13 cellular contexts compared by ENCODE assay signal in the genomic region with DNA sequence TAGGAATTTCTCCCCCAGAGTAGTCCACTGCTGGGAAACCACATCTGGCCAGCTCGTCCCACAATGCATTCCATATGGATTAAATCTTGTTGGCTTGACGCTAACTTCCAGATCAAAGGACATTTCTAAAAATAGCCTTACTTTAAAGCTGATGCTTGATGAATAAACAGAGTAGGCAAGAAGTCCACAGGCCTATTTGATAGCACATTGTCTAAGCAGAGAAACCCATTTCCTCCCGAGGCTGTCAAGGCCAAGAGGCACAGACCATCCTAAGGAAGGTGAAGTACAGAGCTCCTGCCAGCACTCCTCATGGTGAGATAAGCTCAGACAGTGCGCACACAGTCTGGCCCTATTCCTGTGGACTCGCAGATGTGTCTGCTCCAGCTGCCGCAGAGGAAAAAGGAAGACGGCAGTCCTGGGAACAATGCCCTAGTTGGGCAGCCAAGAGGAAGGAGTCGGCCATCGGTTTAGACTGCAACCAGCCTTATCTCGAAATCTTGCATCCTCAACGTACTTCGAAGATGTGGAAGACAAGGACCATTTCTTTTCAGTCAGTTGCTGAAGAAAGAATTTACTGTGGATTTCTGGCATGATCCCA.
DNase-seq lines count a peak whose midpoint lies in the region; ATAC-seq and TF ChIP-seq lines count a peak whose summit lies in the region.
"Had no signal": no experiment of that assay in that cellular context is flagged by ENCODE, and none has a peak within 500 bp of the region (broad histone marks: within the 10 kb centered on the region; RNA-seq: fewer than 3 reads in every experiment).

No MANE protein-coding gene starts in this region.

- no peaks in the 10 kb centered on the region for H3K4me1 Mint-ChIP-seq in activated CD4-positive, alpha-beta memory T cell treated with anti-CD3 and anti-CD28 coated beads, Interleukin-2, amount 10 ng/mL, durations not matched to agents 7 days and 5 days
- H3K4me1 Mint-ChIP-seq in activated CD4-positive, alpha-beta memory T cell treated with anti-CD3 and anti-CD28 coated beads for 36 hours (ENCODE audit: low read depth) = no peaks in the 10 kb centered on the region
- H3K4me1 Mint-ChIP-seq in nephron = peaks cover 44% of the 10 kb centered on the region

- no peaks in the 10 kb centered on the region for H3K4me1 ChIP-seq in aorta (ENCODE audit: control insufficient read depth in 1 of 2, insufficient read depth in 2 of 2, low read length in 2 of 2)

- peak overlapping the region; percentile 4 for H3K27ac Mint-ChIP-seq in activated CD4-positive, alpha-beta memory T cell treated with anti-CD3 and anti-CD28 coated beads, Interleukin-2, amount 10 ng/mL, durations not matched to agents 7 days and 5 days
- no peak overlapping the region for H3K27ac Mint-ChIP-seq in activated CD4-positive, alpha-beta memory T cell treated with anti-CD3 and anti-CD28 coated beads for 36 hours
- H3K27ac Mint-ChIP-seq in nephron = peak overlapping the region; percentile 80 to 91 (median 91)
- H3K27ac Mint-ChIP-seq: endodermal cell had no signal

- no peak overlapping the region for H3K4me3 Mint-ChIP-seq in activated CD4-positive, alpha-beta memory T cell treated with anti-CD3 and anti-CD28 coated beads, Interleukin-2, amount 10 ng/mL, durations not matched to agents 7 days and 5 days
- H3K4me3 Mint-ChIP-seq in activated CD4-positive, alpha-beta memory T cell treated with anti-CD3 and anti-CD28 coated beads for 36 hours = no peak overlapping the region
- H3K4me3 Mint-ChIP-seq in nephron = no peak overlapping the region
- H3K4me3 Mint-ChIP-seq: endodermal cell had no signal

- peaks cover 4% of the 10 kb centered on the region for H3K9me3 Mint-ChIP-seq in activated CD4-positive, alpha-beta memory T cell treated with anti-CD3 and anti-CD28 coated beads, Interleukin-2, amount 10 ng/mL, durations not matched to agents 7 days and 5 days
- H3K9me3 Mint-ChIP-seq in activated CD4-positive, alpha-beta memory T cell treated with anti-CD3 and anti-CD28 coated beads for 36 hours = peaks cover 8% of the 10 kb centered on the region
- peaks cover 4% of the 10 kb centered on the region for H3K9me3 Mint-ChIP-seq in nephron

- no peaks in the 10 kb centered on the region for H3K9me3 ChIP-seq in aorta (ENCODE audit: control insufficient read depth, low read length)

- DNase-seq in activated CD4-positive, alpha-beta memory T cell treated with anti-CD3 and anti-CD28 coated beads, Interleukin-2, amount 10 ng/mL, durations not matched to agents 7 days and 5 days = no peak
- no peak for DNase-seq in activated CD4-positive, alpha-beta memory T cell treated with anti-CD3 and anti-CD28 coated beads for 36 hours
- DNase-seq in foreskin fibroblast (peak; percentile 91 to 93), aorta (peak; percentile 60 to 69), DMS 273 (lab: John Stamatoyannopoulos, UW; ENCODE audit: unreplicated experiment) (no peak)
- DNase-seq: endodermal cell, spleen had no signal

- ATAC-seq in aorta (ENCODE audit: low FRiP score) = peak; percentile 69
- ATAC-seq in HG03442 (IDR thresholded peaks at IDR 0.05; ENCODE audit: unreplicated experiment) = no peak
- no peak for ATAC-seq in GM21529 (IDR thresholded peaks at IDR 0.05; ENCODE audit: unreplicated experiment)
- ATAC-seq: GM12878, K562 had no signal

- POLR2A ChIA-PET in activated CD4-positive, alpha-beta memory T cell treated with anti-CD3 and anti-CD28 coated beads, Interleukin-2, amount 10 ng/mL, durations not matched to agents 7 days and 5 days (lab: Charles Lee) = no interaction called here
- POLR2A ChIA-PET in activated CD4-positive, alpha-beta memory T cell treated with anti-CD3 and anti-CD28 coated beads for 36 hours (lab: Charles Lee) = no interaction called here

- H3K36me3 ChIP-seq in aorta (ENCODE audit: control insufficient read depth in 1 of 2, insufficient read depth in 2 of 2, low read length in 1 of 2) = peaks cover 0 to 3% of the 10 kb centered on the region in 2 donors

- H3K27ac ChIP-seq in aorta (ENCODE audit: low read depth in 1 of 2, low read length in 2 of 2) = peak overlapping the region in 1 of 2 donors; percentile 27
- H3K27ac ChIP-seq: 22Rv1 had no signal

- 9 to 14% methylated on average over 12 of the region's 12 CpGs for WGBS in aorta, 2 donors

- peaks cover 9% of the 10 kb centered on the region for H3K36me3 Mint-ChIP-seq in activated CD4-positive, alpha-beta memory T cell treated with anti-CD3 and anti-CD28 coated beads, Interleukin-2, amount 10 ng/mL, durations not matched to agents 7 days and 5 days (ENCODE audit: low read depth)
- H3K36me3 Mint-ChIP-seq in activated CD4-positive, alpha-beta memory T cell treated with anti-CD3 and anti-CD28 coated beads for 36 hours = peaks cover 26% of the 10 kb centered on the region
- peaks cover 35% of the 10 kb centered on the region for H3K36me3 Mint-ChIP-seq in nephron (ENCODE audit: low read depth)

- no peak overlapping the region for H3K4me3 ChIP-seq in foreskin fibroblast (ENCODE audit: low read depth in 1 of 2, low read length in 2 of 2)
- no peak overlapping the region for H3K4me3 ChIP-seq in aorta (ENCODE audit: low read length in 2 of 2)
- H3K4me3 ChIP-seq: GM12878, K562, spleen had no signal

- H3K27me3 Mint-ChIP-seq in activated CD4-positive, alpha-beta memory T cell treated with anti-CD3 and anti-CD28 coated beads, Interleukin-2, amount 10 ng/mL, durations not matched to agents 7 days and 5 days = no peaks in the 10 kb centered on the region
- no peaks in the 10 kb centered on the region for H3K27me3 Mint-ChIP-seq in activated CD4-positive, alpha-beta memory T cell treated with anti-CD3 and anti-CD28 coated beads for 36 hours
- no peaks in the 10 kb centered on the region for H3K27me3 Mint-ChIP-seq in nephron (ENCODE audit: low read depth)

- TF ChIP-seq CTCF in foreskin fibroblast (IDR thresholded peaks at IDR 0.05; ENCODE audit: low read depth, low read length) (no peak), nephron (IDR thresholded peaks at IDR 0.05; ENCODE audit: unreplicated experiment in 3 of 3) (no peak)

- H3K27me3 ChIP-seq in aorta (ENCODE audit: control insufficient read depth in 1 of 2, insufficient read depth in 2 of 2, low read length in 1 of 2) = no peaks in the 10 kb centered on the region
- H3K27me3 ChIP-seq: spleen had no signal

- intact Hi-C loops in activated CD4-positive, alpha-beta memory T cell treated with anti-CD3 and anti-CD28 coated beads for 36 hours (cut with micrococcal nuclease) = no loop called here
- intact Hi-C loops in aorta (cut with DNase I) = no loop called here

- CTCF ChIA-PET in activated CD4-positive, alpha-beta memory T cell treated with anti-CD3 and anti-CD28 coated beads, Interleukin-2, amount 10 ng/mL, durations not matched to agents 7 days and 5 days (lab: Charles Lee) = interaction anchor here (1.6 kb wide), 1 partner anchor 39 kb away, joined by 3 read pairs; no protein-coding TSS in a partner anchor
- CTCF ChIA-PET in activated CD4-positive, alpha-beta memory T cell treated with anti-CD3 and anti-CD28 coated beads for 36 hours (lab: Charles Lee) = no interaction called here

Comparison
In these comparisons a context has a peak if more than half of its experiments do, and no peak if none do; other contexts are left out.
1. DNase-seq: peak in foreskin fibroblast (2 of 2) and aorta (2 of 2); none in activated CD4-positive, alpha-beta memory T cell treated with anti-CD3 and anti-CD28 coated beads, Interleukin-2, amount 10 ng/mL, durations not matched to agents 7 days and 5 days (single experiment), activated CD4-positive, alpha-beta memory T cell treated with anti-CD3 and anti-CD28 coated beads for 36 hours (single experiment) and DMS 273 (single experiment).